Comparison of ENCODE assay signal across 23 cellular contexts in the genomic region with DNA sequence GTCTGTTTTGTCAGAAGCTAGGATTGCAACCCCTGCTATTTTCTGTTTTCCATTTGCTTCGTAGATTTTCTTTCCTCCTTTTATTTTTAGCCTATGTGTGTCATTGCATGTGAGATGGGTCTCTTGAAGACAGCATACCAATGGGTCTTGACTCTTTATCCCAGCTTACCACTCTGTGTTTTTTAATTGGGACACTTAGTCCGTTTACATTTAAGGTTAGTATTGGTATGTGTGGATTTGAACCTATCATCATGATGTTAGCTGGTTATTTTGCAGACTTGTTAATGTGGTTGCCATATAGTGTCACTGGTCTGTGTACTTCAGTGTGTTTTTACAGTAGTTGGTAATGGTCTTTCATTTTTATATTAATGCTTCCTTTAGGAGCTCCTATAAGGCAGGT.
"Had no signal": no experiment of that assay in that cellular context is flagged by ENCODE, and none has a peak within 500 bp of the region (broad histone marks: within the 10 kb centered on the region; RNA-seq: fewer than 3 reads in every experiment).

No MANE protein-coding gene starts in this region.

- H3K4me1 ChIP-seq: stomach, suprapubic skin, testis, thyroid gland, tibial artery, tibial nerve, transverse colon, upper lobe of left lung, upper lobe of right lung, vagina had no signal

- H3K27ac ChIP-seq: stomach, suprapubic skin, testis, thoracic aorta, thyroid gland, tibial artery, tibial nerve, transverse colon, upper lobe of left lung, upper lobe of right lung, vagina had no signal

- H3K9me3 ChIP-seq: testis, thoracic aorta, thyroid gland, tibial artery had no signal

- H3K27me3 ChIP-seq: stomach, suprapubic skin, testis, thyroid gland, tibial artery, tibial nerve, transverse colon, upper lobe of left lung, upper lobe of right lung, vagina had no signal

- H3K36me3 ChIP-seq: suprapubic skin, thoracic aorta, thyroid gland, tibial artery, tibial nerve, transverse colon, upper lobe of left lung, upper lobe of right lung, vagina had no signal

- H3K4me3 ChIP-seq: stomach, suprapubic skin, testis, thoracic aorta, thyroid gland, tibial artery, tibial nerve, transverse colon, upper lobe of left lung, upper lobe of right lung, vagina had no signal

- DNase-seq: stimulated activated CD4-positive, alpha-beta T cell treated with anti-CD3 and anti-CD28 coated beads, Interleukin-2, amount 100 ng/mL, for 48 hours; stimulated activated CD4-positive, alpha-beta T cell treated with anti-CD3 and anti-CD28 coated beads, Interleukin-4, amount 100 ng/mL, for 1 hour; stimulated activated CD4-positive, alpha-beta T cell treated with anti-CD3 and anti-CD28 coated beads, Interleukin-4, amount 100 ng/mL, for 24 hours; stimulated activated CD4-positive, alpha-beta T cell treated with anti-CD3 and anti-CD28 coated beads, Interleukin-4, amount 100 ng/mL, for 4 hours; stimulated activated CD8-positive, alpha-beta memory T cell treated with anti-CD3 and anti-CD28 coated beads, Interleukin-4, amount 100 ng/mL, for 48 hours; stimulated activated naive B cell treated with anti-CD40 and anti-IgM and Interleukin-4, amounts not matched to agents 10 μg/mL and 1 μg/mL and 100 μg/mL, for 72 hours; stimulated activated naive CD4-positive, alpha-beta T cell; stimulated activated naive CD4-positive, alpha-beta T cell treated with Interleukin-2 at 50 U/mL for 16 hours; stimulated activated naive CD8-positive, alpha-beta T cell treated with anti-CD3 and anti-CD28 coated beads, Interleukin-15, amount 100 ng/mL, for 72 hours; stimulated activated naive CD8-positive, alpha-beta T cell treated with anti-CD3 and anti-CD28 coated beads, Interleukin-15, Interleukin-2, amounts not matched to agents 100 U/mL and 50 U/mL, for 24 hours; stomach; substantia nigra; testis; thyroid gland; tibial artery; transverse colon; trophoblast cell; upper lobe of left lung; upper lobe of right lung had no signal
